ENCODE assay signal across 1 cellular context in the genomic region with DNA sequence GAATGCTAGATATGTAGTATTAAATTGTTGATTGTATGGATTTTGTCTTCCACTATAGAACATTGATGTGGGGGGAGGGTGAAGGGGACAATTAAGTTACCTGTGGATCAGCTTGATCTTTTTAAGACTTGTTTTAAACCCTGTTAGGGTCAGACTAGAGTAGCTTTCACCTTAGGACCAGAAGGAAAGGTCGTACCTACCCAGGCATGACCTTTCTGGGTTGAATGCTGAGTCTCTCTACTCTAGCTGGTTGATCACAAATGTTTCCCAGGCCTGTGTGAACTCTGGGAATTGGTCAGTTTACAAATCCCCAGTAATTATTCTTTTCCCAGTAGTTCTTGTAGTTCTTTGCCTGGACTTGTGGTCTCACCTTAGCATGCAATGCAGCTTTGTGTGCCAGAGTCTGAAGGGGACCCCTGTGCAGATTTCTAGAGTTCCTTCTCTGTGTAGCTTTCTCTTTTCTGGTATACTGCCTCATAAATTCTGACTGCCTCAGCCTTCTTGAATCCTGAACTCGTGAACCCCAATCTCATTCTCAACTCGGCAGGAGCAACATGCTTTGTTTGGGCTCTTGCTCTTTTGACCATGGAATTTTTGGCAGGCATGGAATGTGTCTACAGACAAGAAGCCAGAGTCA.
TF ChIP-seq lines count a peak whose summit lies in the region.

No MANE protein-coding gene starts in this region.

TF ChIP-seq in IMR-90, 13 proteins besides CTCF, POLR2A, EP300 and RAD21 (continued from another document):
- TF ChIP-seq, protein P1, sequence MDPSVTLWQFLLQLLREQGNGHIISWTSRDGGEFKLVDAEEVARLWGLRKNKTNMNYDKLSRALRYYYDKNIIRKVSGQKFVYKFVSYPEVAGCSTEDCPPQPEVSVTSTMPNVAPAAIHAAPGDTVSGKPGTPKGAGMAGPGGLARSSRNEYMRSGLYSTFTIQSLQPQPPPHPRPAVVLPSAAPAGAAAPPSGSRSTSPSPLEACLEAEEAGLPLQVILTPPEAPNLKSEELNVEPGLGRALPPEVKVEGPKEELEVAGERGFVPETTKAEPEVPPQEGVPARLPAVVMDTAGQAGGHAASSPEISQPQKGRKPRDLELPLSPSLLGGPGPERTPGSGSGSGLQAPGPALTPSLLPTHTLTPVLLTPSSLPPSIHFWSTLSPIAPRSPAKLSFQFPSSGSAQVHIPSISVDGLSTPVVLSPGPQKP (IDR thresholded peaks at IDR 0.05; ENCODE audit: borderline replicate concordance, low read depth, low read length) = no peak
- TF ChIP-seq NFE2L2 (IDR thresholded peaks at IDR 0.05; ENCODE audit: low read depth, low read length) (no peak), FOS (IDR thresholded peaks at IDR 0.05; ENCODE audit: low read depth, low read length) (no peak), BHLHE40 (IDR thresholded peaks at IDR 0.05; ENCODE audit: low read depth, low read length) (no peak; the same call in 1 of the 2 replicates), MAZ (IDR thresholded peaks at IDR 0.05; ENCODE audit: borderline replicate concordance, low read depth, low read length) (no peak), RFX5 (IDR thresholded peaks at IDR 0.05; ENCODE audit: low read depth, low read length) (no peak), MXI1 (IDR thresholded peaks at IDR 0.05; ENCODE audit: borderline replicate concordance, low read depth, low read length) (no peak), MAFK (IDR thresholded peaks at IDR 0.05; ENCODE audit: low read depth, low read length) (no peak), CEBPB (IDR thresholded peaks at IDR 0.05; ENCODE audit: low read depth, low read length) (no peak), RCOR1 (IDR thresholded peaks at IDR 0.05; ENCODE audit: insufficient replicate concordance, low read length) (no peak)
- TF ChIP-seq, protein P2, sequence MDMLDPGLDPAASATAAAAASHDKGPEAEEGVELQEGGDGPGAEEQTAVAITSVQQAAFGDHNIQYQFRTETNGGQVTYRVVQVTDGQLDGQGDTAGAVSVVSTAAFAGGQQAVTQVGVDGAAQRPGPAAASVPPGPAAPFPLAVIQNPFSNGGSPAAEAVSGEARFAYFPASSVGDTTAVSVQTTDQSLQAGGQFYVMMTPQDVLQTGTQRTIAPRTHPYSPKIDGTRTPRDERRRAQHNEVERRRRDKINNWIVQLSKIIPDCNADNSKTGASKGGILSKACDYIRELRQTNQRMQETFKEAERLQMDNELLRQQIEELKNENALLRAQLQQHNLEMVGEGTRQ (IDR thresholded peaks at IDR 0.05; ENCODE audit: low read depth, low read length) = no peak
